In the genomic region with DNA sequence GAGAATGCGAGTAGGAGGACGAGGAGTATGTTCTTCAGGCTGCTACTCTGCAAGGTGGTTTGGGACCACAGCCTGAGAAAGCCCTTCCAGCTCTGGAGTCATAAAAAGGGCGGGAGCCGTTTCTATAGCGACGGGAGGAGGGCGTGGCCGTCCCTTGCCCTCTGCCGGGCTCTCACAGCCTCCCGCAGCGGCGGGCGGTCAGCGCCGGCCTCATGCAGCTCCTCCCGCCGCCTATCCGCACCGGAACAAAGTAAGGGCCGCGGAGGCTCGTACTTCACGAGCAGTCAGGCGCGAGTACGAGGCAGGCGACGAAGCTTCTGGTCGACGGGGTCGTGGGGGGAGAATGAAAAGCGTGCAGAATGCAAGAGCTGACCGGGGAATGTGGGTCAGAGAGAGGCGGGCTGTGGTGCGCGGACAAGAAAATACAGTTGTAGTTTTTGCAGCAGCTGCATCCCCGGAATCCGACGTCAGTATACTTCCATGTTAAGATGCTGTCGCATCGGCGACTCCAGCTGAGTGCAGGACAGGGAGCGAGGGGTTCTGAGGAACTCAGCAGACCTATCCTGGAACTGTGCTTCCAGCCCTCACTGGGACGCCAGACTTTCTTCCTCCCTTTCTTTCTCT, we compare ENCODE assay signal across 8 cellular contexts. TPM values are rescaled to one million over a fixed set of nuclear protein-coding genes. Genes with fewer than 3 reads are reported as not detected.
DNase-seq lines count a peak whose midpoint lies in the region; ATAC-seq and TF ChIP-seq lines count a peak whose summit lies in the region.

TSS of gene DYRK4 (plus strand) at position 175 of the 624 bp plus-strand sequence. CDS start at position 213, 38 bp downstream.

- H3K4ac ChIP-seq in mesendoderm (ENCODE audit: low read depth, low read length) = no peak within 1 kb of the TSS

- no peak within 1 kb of the TSS for H2AK5ac ChIP-seq in mesendoderm (ENCODE audit: low read length)

- H3K79me1 ChIP-seq in mesendoderm (ENCODE audit: low read length) = no peaks in the 10 kb centered on the region

- WGBS in esophagus muscularis mucosa = 9% methylated on average over 43 of the region's 44 CpGs
- no CpG with 5 or more reads among the region's 44 CpGs for WGBS in mesendoderm (ENCODE audit: extremely low coverage, insufficient coverage, low lambda C conversion rate)

- no peak for TF ChIP-seq POLR2A in esophagus muscularis mucosa (IDR thresholded peaks at IDR 0.05; ENCODE audit: low read depth)

- TF ChIP-seq EP300 in esophagus muscularis mucosa (IDR thresholded peaks at IDR 0.05) = no peak

- no peaks in the 10 kb centered on the region for H3K79me2 ChIP-seq in mesendoderm (ENCODE audit: control insufficient read depth, insufficient read depth, low read length)

- no peak within 1 kb of the TSS for H4K5ac ChIP-seq in mesendoderm (ENCODE audit: low read length)

- H2BK5ac ChIP-seq in mesendoderm (ENCODE audit: low read length) = no peak within 1 kb of the TSS

- H3K23ac ChIP-seq in mesendoderm (ENCODE audit: low read length) = no peak within 1 kb of the TSS

- no peak within 1 kb of the TSS for H3K18ac ChIP-seq in mesendoderm (ENCODE audit: low read length)

- H3K4me1 ChIP-seq in esophagus muscularis mucosa (peaks cover 10 to 13% (median 11%) of the 10 kb centered on the region in 4 donors), mesendoderm (ENCODE audit: control insufficient read depth, low read depth, low read length) (no peaks in the 10 kb centered on the region), thoracic aorta (ENCODE audit: control insufficient read depth in 1 of 2, low read depth in 2 of 2) (peaks cover 3 to 4% of the 10 kb centered on the region in 2 donors)

- H2BK120ac ChIP-seq in mesendoderm (ENCODE audit: low read depth, low read length) = no peak within 1 kb of the TSS

- peak within 1 kb of the TSS; percentile 78 for H3K56ac ChIP-seq in mesendoderm (ENCODE audit: low read length)

- H2BK15ac ChIP-seq in mesendoderm (replicated peaks; ENCODE audit: low read depth) = no peak within 1 kb of the TSS

- H3K36me3 ChIP-seq in esophagus muscularis mucosa (no peaks in the 10 kb centered on the region), mesendoderm (ENCODE audit: control insufficient read depth, insufficient read depth, low read length) (no peaks in the 10 kb centered on the region), thoracic aorta (no peaks in the 10 kb centered on the region)

- H3K27ac ChIP-seq in esophagus muscularis mucosa (replicated peaks in 1 of 4) (no peak within 1 kb of the TSS), mesendoderm (ENCODE audit: low read depth, low read length) (no peak within 1 kb of the TSS), thoracic aorta (no peak within 1 kb of the TSS)

- intact Hi-C loops in esophagus muscularis mucosa (cut with DNase I) = no loop called here

- peak within 1 kb of the TSS; percentile 73 for H3K4me2 ChIP-seq in mesendoderm (ENCODE audit: low read length)

- H3K27me3 ChIP-seq in esophagus muscularis mucosa (peaks cover 0 to 19% (median 0%) of the 10 kb centered on the region in 4 donors), mesendoderm (ENCODE audit: insufficient read depth, low read length, poor library complexity) (no peaks in the 10 kb centered on the region), thoracic aorta (replicated peaks; ENCODE audit: insufficient read depth) (no peaks in the 10 kb centered on the region)

- peak; percentile 33 for DNase-seq in stimulated activated CD4-positive, alpha-beta T cell treated with anti-CD3 and anti-CD28 coated beads, Interleukin-15, amount 100 ng/mL, for 24 hours
- no peak for DNase-seq in stimulated activated CD4-positive, alpha-beta T cell treated with anti-CD3 and anti-CD28 coated beads, Interleukin-1b, Interleukin-23, amount 100 ng/mL, for 48 hours
- no peak for DNase-seq in esophagus muscularis mucosa (ENCODE audit: extremely low spot score)
- peak; percentile 95 for DNase-seq in mesendoderm
- peak; percentile 33 for DNase-seq in thoracic aorta (ENCODE audit: low spot score)

- no peak within 1 kb of the TSS for H4K8ac ChIP-seq in mesendoderm (ENCODE audit: low read depth, low read length)

- TF ChIP-seq CTCF in esophagus muscularis mucosa (IDR thresholded peaks at IDR 0.05) (no peak), thoracic aorta (IDR thresholded peaks at IDR 0.05) (no peak)

- ATAC-seq in SK-N-SH treated with all-trans-retinoic acid at 6 μM for 48 hours = peak; percentile 90
- ATAC-seq in thoracic aorta (ENCODE audit: insufficient number of reproducible peaks, low FRiP score, low read depth) = no peak
- no peak for ATAC-seq in HG02642 (IDR thresholded peaks at IDR 0.05; ENCODE audit: poor library complexity, unreplicated experiment)
- no peak for ATAC-seq in HG03439 (IDR thresholded peaks at IDR 0.05; ENCODE audit: unreplicated experiment)

- H3K9ac ChIP-seq in mesendoderm (ENCODE audit: low read length) = peak within 1 kb of the TSS; percentile 53

- no peaks in the 10 kb centered on the region for H3K9me3 ChIP-seq in esophagus muscularis mucosa
- no peaks in the 10 kb centered on the region for H3K9me3 ChIP-seq in thoracic aorta

- H3K4me3 ChIP-seq in esophagus muscularis mucosa (peak within 1 kb of the TSS; percentile 40 to 56 (median 42)), mesendoderm (ENCODE audit: low read length) (peak within 1 kb of the TSS; percentile 7), thoracic aorta (peak within 1 kb of the TSS; percentile 64)

TF ChIP-seq in SK-N-SH treated with all-trans-retinoic acid at 6 μM for 48 hours, 23 proteins besides CTCF, POLR2A, EP300 and RAD21:
- TF ChIP-seq ZNF565 (CRISPR knock-in tag; conservative IDR thresholded peaks at IDR 0.05; ENCODE audit: low read depth) = no peak
- TF ChIP-seq OSR1 (CRISPR knock-in tag; IDR thresholded peaks at IDR 0.05) = no peak
- no peak for TF ChIP-seq BACH2 (CRISPR knock-in tag; IDR thresholded peaks at IDR 0.05; ENCODE audit: borderline replicate concordance)
- TF ChIP-seq GLIS3 (CRISPR knock-in tag; IDR thresholded peaks at IDR 0.05) = no peak
- TF ChIP-seq ESRRG (CRISPR knock-in tag; IDR thresholded peaks at IDR 0.05) = no peak
- TF ChIP-seq PPARA (CRISPR knock-in tag; IDR thresholded peaks at IDR 0.05; ENCODE audit: borderline replicate concordance) = no peak

RNA-seq across cellular contexts. Expression of gene DYRK4, which starts in this region (rescaled TPM):
- 10 to 100 TPM; 35.2 to 47.8 (median 41.3) TPM for total RNA-seq in esophagus muscularis mucosa
- 7.0 TPM for polyA plus RNA-seq in mesendoderm (2013, experiment 1 of 2)
- polyA plus RNA-seq in mesendoderm (2013, experiment 2 of 2) = 8.0 TPM
- 10 to 100 TPM; 30.5 to 38.2 TPM for total RNA-seq in thoracic aorta

Comparison
In these comparisons a context has a peak if more than half of its experiments do, and no peak if none do; other contexts are left out.
1. DNase-seq: peak in stimulated activated CD4-positive, alpha-beta T cell treated with anti-CD3 and anti-CD28 coated beads, Interleukin-15, amount 100 ng/mL, for 24 hours (single experiment), mesendoderm (single experiment) and thoracic aorta (single experiment); none in stimulated activated CD4-positive, alpha-beta T cell treated with anti-CD3 and anti-CD28 coated beads, Interleukin-1b, Interleukin-23, amount 100 ng/mL, for 48 hours (single experiment) and esophagus muscularis mucosa (single experiment).
2. H3K4me3 ChIP-seq: peak in every context shown above with its lines; median percentile 64 in thoracic aorta; 42 in esophagus muscularis mucosa; 7 in mesendoderm.